ENCODE assay signal across 8 cellular contexts in the genomic region with DNA sequence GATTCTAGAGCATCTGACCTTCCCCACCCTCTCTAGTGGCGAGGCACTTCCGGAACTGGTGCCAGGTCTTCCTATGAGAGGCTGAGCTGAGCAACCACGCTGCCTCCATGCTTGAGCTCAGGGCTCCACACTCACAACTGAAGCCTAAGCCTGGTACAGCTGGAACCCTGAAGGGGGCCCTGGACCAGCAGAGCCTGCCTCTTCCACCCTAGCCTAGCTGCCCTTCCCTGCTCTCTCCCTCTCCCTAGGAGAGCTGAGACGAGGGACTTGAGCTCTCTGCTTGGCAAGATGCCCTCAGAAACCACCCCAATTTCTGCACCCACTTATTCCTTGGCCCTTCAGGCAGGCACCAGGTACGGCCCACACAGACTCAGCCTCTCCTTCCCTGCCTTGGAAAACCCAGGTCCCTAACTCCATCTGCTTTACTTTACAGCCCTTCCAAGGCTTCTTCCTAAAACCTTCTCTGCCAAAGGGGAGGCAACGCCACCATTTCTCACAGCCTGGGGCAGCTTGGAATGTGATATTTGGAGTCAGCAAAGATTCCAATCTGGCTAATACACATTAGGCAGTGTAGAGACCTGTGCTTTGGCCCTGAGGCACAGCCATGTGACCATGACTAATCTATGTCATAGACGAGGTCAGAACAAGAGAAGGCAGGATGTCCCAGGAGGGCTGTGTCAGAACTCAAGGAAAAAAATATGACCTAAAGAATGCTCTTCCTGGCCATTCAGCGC. TPM values are rescaled to one million over a fixed set of nuclear protein-coding genes. Genes with fewer than 3 reads are reported as not detected.
DNase-seq lines count a peak whose midpoint lies in the region; ATAC-seq lines count a peak whose summit lies in the region.

No MANE protein-coding gene starts in this region.

- H2BK120ac ChIP-seq in mesendoderm (ENCODE audit: low read depth, low read length), result no peak overlapping the region

- no peak overlapping the region for H3K4me2 ChIP-seq in mesendoderm (ENCODE audit: low read length)

- H3K9me3 ChIP-seq in HUES64 (ENCODE audit: insufficient read depth, low read depth, low read length), result no peaks in the 10 kb centered on the region

- no peak overlapping the region for H3K27ac ChIP-seq in HUES64 (ENCODE audit: low read depth, low read length)
- peak overlapping the region; percentile 84 for H3K27ac ChIP-seq in caudate nucleus (ENCODE audit: low read depth, low read length)
- H3K27ac ChIP-seq in mesendoderm (ENCODE audit: low read depth, low read length), result no peak overlapping the region

- H2BK5ac ChIP-seq in mesendoderm (ENCODE audit: low read length), result no peak overlapping the region

- H2AK5ac ChIP-seq in mesendoderm (ENCODE audit: low read length), result no peak overlapping the region

- H3K23ac ChIP-seq in mesendoderm (ENCODE audit: low read length), result no peak overlapping the region

- H3K18ac ChIP-seq in mesendoderm (ENCODE audit: low read length), result no peak overlapping the region

- WGBS in HUES64, result 86% methylated on average over 8 of the region's 8 CpGs
- no CpG with 5 or more reads among the region's 8 CpGs for WGBS in mesendoderm (ENCODE audit: extremely low coverage, insufficient coverage, low lambda C conversion rate)

- H3K27me3 ChIP-seq in HUES64 (ENCODE audit: insufficient read depth, low read length) (no peaks in the 10 kb centered on the region), mesendoderm (ENCODE audit: insufficient read depth, low read length, poor library complexity) (no peaks in the 10 kb centered on the region)

- H4K5ac ChIP-seq in mesendoderm (ENCODE audit: low read length), result no peak overlapping the region

- peaks cover 4% of the 10 kb centered on the region; the same call in 1 of the 2 replicates for H3K4me1 ChIP-seq in HUES64 (ENCODE audit: insufficient read depth, low read length)
- peaks cover 4% of the 10 kb centered on the region for H3K4me1 ChIP-seq in mesendoderm (ENCODE audit: control insufficient read depth, low read depth, low read length)

- ATAC-seq in GM18907 (IDR thresholded peaks at IDR 0.05; ENCODE audit: unreplicated experiment) (peak; percentile 66), HG03521 (IDR thresholded peaks at IDR 0.05; ENCODE audit: unreplicated experiment) (no peak), HG03159 (IDR thresholded peaks at IDR 0.05; ENCODE audit: unreplicated experiment) (no peak)

- no peak for DNase-seq in caudate nucleus (lab: John Stamatoyannopoulos, UW)
- DNase-seq in mesendoderm, result peak; percentile 96
- no peak for DNase-seq in stimulated activated CD4-positive, alpha-beta T cell treated with anti-CD3 and anti-CD28 coated beads, Interleukin-1b, Interleukin-23, amount 100 ng/mL, for 48 hours
- DNase-seq in activated CD8-positive, alpha-beta memory T cell treated with anti-CD3 and anti-CD28 coated beads for 24 hours, result no peak

- peaks cover 17% of the 10 kb centered on the region for H3K79me1 ChIP-seq in mesendoderm (ENCODE audit: low read length)

- H2BK15ac ChIP-seq in mesendoderm (replicated peaks; ENCODE audit: low read depth), result no peak overlapping the region

- peaks cover 4% of the 10 kb centered on the region for H3K79me2 ChIP-seq in mesendoderm (ENCODE audit: control insufficient read depth, insufficient read depth, low read length)

- no peak overlapping the region for H3K56ac ChIP-seq in mesendoderm (ENCODE audit: low read length)

- H3K9ac ChIP-seq in HUES64 (ENCODE audit: low read depth, low read length) (peak overlapping the region; percentile 18; the same call in 1 of the 2 replicates), mesendoderm (ENCODE audit: low read length) (no peak overlapping the region)

- H3K36me3 ChIP-seq in HUES64 (ENCODE audit: insufficient read depth, low read length), result peaks cover 18% of the 10 kb centered on the region
- no peaks in the 10 kb centered on the region for H3K36me3 ChIP-seq in mesendoderm (ENCODE audit: control insufficient read depth, insufficient read depth, low read length)

- no peak overlapping the region for H4K8ac ChIP-seq in mesendoderm (ENCODE audit: low read depth, low read length)

- no peak overlapping the region for H3K4ac ChIP-seq in mesendoderm (ENCODE audit: low read depth, low read length)

- no peak overlapping the region for H3K4me3 ChIP-seq in HUES64 (ENCODE audit: low read length)
- no peak overlapping the region for H3K4me3 ChIP-seq in mesendoderm (ENCODE audit: low read length)

RNA-seq across cellular contexts. Expression of a gene that starts 18.8 kb away (rescaled TPM):
- 102 TPM for polyA plus RNA-seq in HUES64 (2013, experiment 1 of 2)
- polyA plus RNA-seq in HUES64 (2013, experiment 2 of 2), result 109 TPM
- polyA plus RNA-seq in mesendoderm (2013, experiment 1 of 2), result 65.4 TPM
- polyA plus RNA-seq in mesendoderm (2013, experiment 2 of 2), result 64.9 TPM
